Comparison of ENCODE assay signal across 36 cellular contexts in genomic region chr2:29616569-29616968, GRCh38.
"Had no signal": no experiment of that assay in that cellular context is flagged by ENCODE, and none has a peak within 500 bp of the region (broad histone marks: within the 10 kb centered on the region; RNA-seq: fewer than 3 reads in every experiment).

No MANE protein-coding gene starts in this region.

- H3K9me3 ChIP-seq: adrenal gland, body of pancreas, esophagus squamous epithelium, gastroesophageal sphincter had no signal

- H3K4me3 Mint-ChIP-seq: activated CD4-positive, alpha-beta memory T cell treated with anti-CD3 and anti-CD28 coated beads for 36 hours; activated CD4-positive, alpha-beta T cell treated with anti-CD3 and anti-CD28 coated beads for 36 hours; activated CD4-positive, alpha-beta T cell treated with anti-CD3 and anti-CD28 coated beads, Interleukin-2, amount 10 ng/mL, durations not matched to agents 24 days and 14 days; activated CD8-positive, alpha-beta memory T cell treated with anti-CD3 and anti-CD28 coated beads, Interleukin-2, amount 10 ng/mL, durations not matched to agents 7 days and 5 days; activated CD8-positive, alpha-beta T cell treated with anti-CD3 and anti-CD28 coated beads, Interleukin-2, amount 10 ng/mL, durations not matched to agents 7 days and 5 days; activated naive CD4-positive, alpha-beta T cell treated with anti-CD3 and anti-CD28 coated beads for 36 hours; activated naive CD4-positive, alpha-beta T cell treated with anti-CD3 and anti-CD28 coated beads, Interleukin-2, amount 50 U/mL, for 24 hours; activated naive CD8-positive, alpha-beta T cell treated with anti-CD3 and anti-CD28 coated beads for 36 hours; activated naive CD8-positive, alpha-beta T cell treated with anti-CD3 and anti-CD28 coated beads, Interleukin-2, amount 50 U/mL, for 24 hours; activated T-helper 1 cell treated with anti-CD3 and anti-CD28 coated beads, Interleukin-12 subunit alpha, Interleukin-12 subunit beta, Interleukin-2, Interleukin-4 antibody, amounts not matched to agents 30 ng/mL and 10 ng/mL and 1 ng/mL, durations not matched to agents 14 hours and 24 hours and 36 hours; effector memory CD8-positive, alpha-beta T cell; T-helper 17 cell; T-helper 2 cell treated with Interferon-gamma antibody and Interleukin-4, amounts not matched to agents 5 μg/mL and 100 μg/mL, for 36 hours had no signal

- H3K36me3 Mint-ChIP-seq: activated CD4-positive, alpha-beta memory T cell treated with anti-CD3 and anti-CD28 coated beads for 36 hours; activated CD8-positive, alpha-beta memory T cell treated with anti-CD3 and anti-CD28 coated beads, Interleukin-2, amount 10 ng/mL, durations not matched to agents 7 days and 5 days; activated naive CD4-positive, alpha-beta T cell treated with anti-CD3 and anti-CD28 coated beads, Interleukin-2, amount 50 U/mL, for 24 hours; activated naive CD8-positive, alpha-beta T cell treated with anti-CD3 and anti-CD28 coated beads for 36 hours had no signal

- ATAC-seq: activated CD4-positive, alpha-beta T cell treated with anti-CD3 and anti-CD28 coated beads for 36 hours; activated CD8-positive, alpha-beta memory T cell treated with anti-CD3 and anti-CD28 coated beads, Interleukin-2, amount 10 ng/mL, durations not matched to agents 7 days and 5 days; activated CD8-positive, alpha-beta T cell treated with anti-CD3 and anti-CD28 coated beads, Interleukin-2, amount 10 ng/mL, durations not matched to agents 7 days and 5 days; activated naive CD8-positive, alpha-beta T cell treated with anti-CD3 and anti-CD28 coated beads, Interleukin-2, amount 50 U/mL, for 24 hours; body of pancreas; effector memory CD8-positive, alpha-beta T cell; gastroesophageal sphincter; T-helper 17 cell had no signal

- H3K27ac ChIP-seq: adrenal gland, body of pancreas, esophagus squamous epithelium, gastroesophageal sphincter had no signal

- FAIRE-seq: colon had no signal

- H3K36me3 ChIP-seq: adrenal gland, esophagus squamous epithelium, gastroesophageal sphincter had no signal

- H3K4me3 ChIP-seq: adrenal gland, body of pancreas, esophagus squamous epithelium, gastroesophageal sphincter had no signal

- H3K9me3 Mint-ChIP-seq: activated CD4-positive, alpha-beta memory T cell treated with anti-CD3 and anti-CD28 coated beads for 36 hours; activated CD4-positive, alpha-beta T cell treated with anti-CD3 and anti-CD28 coated beads, Interleukin-2, amount 10 ng/mL, durations not matched to agents 24 days and 14 days; activated naive CD4-positive, alpha-beta T cell treated with anti-CD3 and anti-CD28 coated beads for 36 hours; activated naive CD4-positive, alpha-beta T cell treated with anti-CD3 and anti-CD28 coated beads, Interleukin-2, amount 50 U/mL, for 24 hours; activated naive CD8-positive, alpha-beta T cell treated with anti-CD3 and anti-CD28 coated beads for 36 hours; activated naive CD8-positive, alpha-beta T cell treated with anti-CD3 and anti-CD28 coated beads, Interleukin-2, amount 50 U/mL, for 24 hours; activated T-helper 1 cell treated with anti-CD3 and anti-CD28 coated beads, Interleukin-12 subunit alpha, Interleukin-12 subunit beta, Interleukin-2, Interleukin-4 antibody, amounts not matched to agents 30 ng/mL and 10 ng/mL and 1 ng/mL, durations not matched to agents 14 hours and 24 hours and 36 hours; activated T-helper 2 cell treated with anti-CD3 and anti-CD28 coated beads, Interferon-gamma antibody, Interleukin-2, Interleukin-4, amounts not matched to agents 10 μg/mL and 5 μg/mL and 100 μg/mL, durations not matched to agents 14 hours and 24 hours and 36 hours; effector memory CD8-positive, alpha-beta T cell; T-helper 2 cell treated with Interferon-gamma antibody and Interleukin-4, amounts not matched to agents 5 μg/mL and 100 μg/mL, for 36 hours had no signal

- H3K27me3 ChIP-seq: adrenal gland, body of pancreas, gastroesophageal sphincter had no signal

- H3K27me3 Mint-ChIP-seq: activated CD4-positive, alpha-beta T cell treated with anti-CD3 and anti-CD28 coated beads, Interleukin-2, amount 10 ng/mL, durations not matched to agents 24 days and 14 days had no signal

- H3K27ac Mint-ChIP-seq: activated CD4-positive, alpha-beta memory T cell treated with anti-CD3 and anti-CD28 coated beads for 36 hours; activated CD4-positive, alpha-beta T cell treated with anti-CD3 and anti-CD28 coated beads for 36 hours; activated CD4-positive, alpha-beta T cell treated with anti-CD3 and anti-CD28 coated beads, Interleukin-2, amount 10 ng/mL, durations not matched to agents 24 days and 14 days; activated CD8-positive, alpha-beta memory T cell treated with anti-CD3 and anti-CD28 coated beads, Interleukin-2, amount 10 ng/mL, durations not matched to agents 7 days and 5 days; activated CD8-positive, alpha-beta T cell treated with anti-CD3 and anti-CD28 coated beads, Interleukin-2, amount 10 ng/mL, durations not matched to agents 7 days and 5 days; activated naive CD4-positive, alpha-beta T cell treated with anti-CD3 and anti-CD28 coated beads for 36 hours; activated naive CD4-positive, alpha-beta T cell treated with anti-CD3 and anti-CD28 coated beads, Interleukin-2, amount 50 U/mL, for 24 hours; activated naive CD8-positive, alpha-beta T cell treated with anti-CD3 and anti-CD28 coated beads for 36 hours; activated naive CD8-positive, alpha-beta T cell treated with anti-CD3 and anti-CD28 coated beads, Interleukin-2, amount 50 U/mL, for 24 hours; activated T-helper 1 cell treated with anti-CD3 and anti-CD28 coated beads, Interleukin-12 subunit alpha, Interleukin-12 subunit beta, Interleukin-2, Interleukin-4 antibody, amounts not matched to agents 30 ng/mL and 10 ng/mL and 1 ng/mL, durations not matched to agents 14 hours and 24 hours and 36 hours; activated T-helper 2 cell treated with anti-CD3 and anti-CD28 coated beads, Interferon-gamma antibody, Interleukin-2, Interleukin-4, amounts not matched to agents 10 μg/mL and 5 μg/mL and 100 μg/mL, durations not matched to agents 14 hours and 24 hours and 36 hours; effector memory CD8-positive, alpha-beta T cell; T-helper 17 cell; T-helper 2 cell treated with Interferon-gamma antibody and Interleukin-4, amounts not matched to agents 5 μg/mL and 100 μg/mL, for 36 hours had no signal

- DNase-seq: activated CD4-positive, alpha-beta memory T cell treated with anti-CD3 and anti-CD28 coated beads for 36 hours; activated CD4-positive, alpha-beta T cell treated with anti-CD3 and anti-CD28 coated beads for 36 hours; activated CD4-positive, alpha-beta T cell treated with anti-CD3 and anti-CD28 coated beads, Interleukin-2, amount 10 ng/mL, durations not matched to agents 24 days and 14 days; activated CD4-positive, CD25-positive, alpha-beta regulatory T cell; activated CD4-positive, CD25-positive, alpha-beta regulatory T cell treated with anti-CD3 and anti-CD28 coated beads, Interleukin-2, amount 50 U/mL, for 72 hours; activated CD8-positive, alpha-beta memory T cell treated with anti-CD3 and anti-CD28 coated beads, Interleukin-2, amount 10 ng/mL, durations not matched to agents 7 days and 5 days; activated CD8-positive, alpha-beta memory T cell treated with anti-CD3 and anti-CD28 coated beads, Interleukin-2, amount 50 U/mL, for 4 hours; activated CD8-positive, alpha-beta T cell treated with anti-CD3 and anti-CD28 coated beads, Interleukin-2, amount 10 ng/mL, durations not matched to agents 7 days and 5 days; activated effector memory CD4-positive, alpha-beta T cell treated with anti-CD3 and anti-CD28 coated beads, Interleukin-2, amount 50 U/mL, for 16 hours; activated naive CD4-positive, alpha-beta T cell treated with anti-CD3 and anti-CD28 coated beads for 36 hours; activated naive CD8-positive, alpha-beta T cell treated with anti-CD3 and anti-CD28 coated beads for 36 hours; activated naive CD8-positive, alpha-beta T cell treated with anti-CD3 and anti-CD28 coated beads, Interleukin-2, amount 50 U/mL, for 24 hours; activated T-cell treated with anti-CD3 and anti-CD28 coated beads, Interleukin-2, amount 50 U/mL, for 1 hour; activated T-cell treated with anti-CD3 and anti-CD28 coated beads, Interleukin-2, amount 50 U/mL, for 48 hours; adrenal gland; amygdala; aorta; body of pancreas; caudate nucleus; cortex of kidney; dermis blood vessel endothelial cell; effector CD4-positive, alpha-beta T cell; effector memory CD8-positive, alpha-beta T cell; erythroblast; esophagus squamous epithelium; foreskin melanocyte; head of caudate nucleus; T-helper 1 cell; T-helper 17 cell; T1000 had no signal

- H3K4me1 ChIP-seq: adrenal gland, body of pancreas, esophagus squamous epithelium, gastroesophageal sphincter had no signal

- H3K4me1 Mint-ChIP-seq: activated CD4-positive, alpha-beta T cell treated with anti-CD3 and anti-CD28 coated beads for 36 hours; activated CD4-positive, alpha-beta T cell treated with anti-CD3 and anti-CD28 coated beads, Interleukin-2, amount 10 ng/mL, durations not matched to agents 24 days and 14 days; activated CD8-positive, alpha-beta memory T cell treated with anti-CD3 and anti-CD28 coated beads, Interleukin-2, amount 10 ng/mL, durations not matched to agents 7 days and 5 days; activated naive CD4-positive, alpha-beta T cell treated with anti-CD3 and anti-CD28 coated beads, Interleukin-2, amount 50 U/mL, for 24 hours; activated naive CD8-positive, alpha-beta T cell treated with anti-CD3 and anti-CD28 coated beads for 36 hours; activated naive CD8-positive, alpha-beta T cell treated with anti-CD3 and anti-CD28 coated beads, Interleukin-2, amount 50 U/mL, for 24 hours; T-helper 17 cell had no signal
